11 cellular contexts compared by ENCODE assay signal in genomic region chr16:4391635-4392381, GRCh38. TPM values are rescaled to one million over a fixed set of nuclear protein-coding genes. Genes with fewer than 3 reads are reported as not detected.
DNase-seq lines count a peak whose midpoint lies in the region; ATAC-seq and TF ChIP-seq lines count a peak whose summit lies in the region.
"Had no signal": no experiment of that assay in that cellular context is flagged by ENCODE, and none has a peak within 500 bp of the region (broad histone marks: within the 10 kb centered on the region; RNA-seq: fewer than 3 reads in every experiment).

No MANE protein-coding gene starts in this region.

- H3K27ac Mint-ChIP-seq in activated naive CD8-positive, alpha-beta T cell treated with anti-CD3 and anti-CD28 coated beads, Interleukin-2, amount 50 U/mL, for 24 hours = peak overlapping the region; percentile 49
- H3K27ac Mint-ChIP-seq in memory B cell = no peak overlapping the region

- DNase-seq in Right ventricle myocardium inferior (ENCODE audit: missing footprints) = peak; percentile 56
- DNase-seq in heart right ventricle = no peak
- DNase-seq in activated naive CD8-positive, alpha-beta T cell treated with anti-CD3 and anti-CD28 coated beads, Interleukin-2, amount 50 U/mL, for 24 hours = no peak
- DNase-seq in memory B cell (ENCODE audit: low spot score in 2 of 2) = no peak
- DNase-seq in uterus = no peak
- DNase-seq in NCI-H1105 (lab: John Stamatoyannopoulos, UW) = no peak
- DNase-seq: AML-193, amygdala had no signal

- no peaks in the 10 kb centered on the region for H3K9me3 Mint-ChIP-seq in activated naive CD8-positive, alpha-beta T cell treated with anti-CD3 and anti-CD28 coated beads, Interleukin-2, amount 50 U/mL, for 24 hours
- H3K9me3 Mint-ChIP-seq in memory B cell = no peaks in the 10 kb centered on the region

- TF ChIP-seq CTCF in heart right ventricle (IDR thresholded peaks at IDR 0.05) (no peak), uterus (IDR thresholded peaks at IDR 0.05) (no peak)

- ATAC-seq in Right ventricle myocardium inferior = no peak
- no peak for ATAC-seq in heart right ventricle
- ATAC-seq in activated naive CD8-positive, alpha-beta T cell treated with anti-CD3 and anti-CD28 coated beads, Interleukin-2, amount 50 U/mL, for 24 hours = no peak
- ATAC-seq in memory B cell (ENCODE audit: low read depth) = peak; percentile 12
- ATAC-seq in HG03442 (IDR thresholded peaks at IDR 0.05; ENCODE audit: unreplicated experiment) = no peak
- ATAC-seq in GM21526 (IDR thresholded peaks at IDR 0.05; ENCODE audit: low FRiP score, unreplicated experiment) = no peak

- H3K27ac ChIP-seq in heart right ventricle (peak overlapping the region in 5 of 10 donors; percentile 43 to 68 (median 58)), uterus (peak overlapping the region; percentile 83 to 89)

- H3K4me3 Mint-ChIP-seq in activated naive CD8-positive, alpha-beta T cell treated with anti-CD3 and anti-CD28 coated beads, Interleukin-2, amount 50 U/mL, for 24 hours = no peak overlapping the region
- no peak overlapping the region for H3K4me3 Mint-ChIP-seq in memory B cell

- no peak overlapping the region for H3K4me3 ChIP-seq in heart right ventricle
- no peak overlapping the region for H3K4me3 ChIP-seq in uterus
- H3K4me3 ChIP-seq: esophagus muscularis mucosa had no signal

- peaks cover 4% of the 10 kb centered on the region for H3K36me3 Mint-ChIP-seq in activated naive CD8-positive, alpha-beta T cell treated with anti-CD3 and anti-CD28 coated beads, Interleukin-2, amount 50 U/mL, for 24 hours (ENCODE audit: low read depth)
- H3K36me3 Mint-ChIP-seq in memory B cell = peaks cover 26% of the 10 kb centered on the region

- H3K27me3 ChIP-seq in heart right ventricle (no peaks in the 10 kb centered on the region), uterus (no peaks in the 10 kb centered on the region)
- H3K27me3 ChIP-seq: esophagus muscularis mucosa had no signal

- TF ChIP-seq POLR2A in uterus (IDR thresholded peaks at IDR 0.05) = no peak

- H3K4me1 ChIP-seq in heart right ventricle (peaks cover 0 to 60% (median 36%) of the 10 kb centered on the region in 9 donors), uterus (peaks cover 6 to 27% of the 10 kb centered on the region in 2 donors)

- intact Hi-C loops in Right ventricle myocardium inferior (cut with DNase I) (no loop called here), heart right ventricle (cut with DNase I) (no loop called here), uterus (cut with DNase I; ENCODE audit: low total_unique reads) (no loop called here)

- WGBS in heart right ventricle, 2 donors = 88 to 89% methylated on average over 21 of the region's 21 CpGs

- peaks cover 0 to 95% (median 0%) of the 10 kb centered on the region in 9 donors for H3K36me3 ChIP-seq in heart right ventricle
- H3K36me3 ChIP-seq in uterus = no peaks in the 10 kb centered on the region

- peaks cover 2% of the 10 kb centered on the region for H3K4me1 Mint-ChIP-seq in activated naive CD8-positive, alpha-beta T cell treated with anti-CD3 and anti-CD28 coated beads, Interleukin-2, amount 50 U/mL, for 24 hours
- peaks cover 3% of the 10 kb centered on the region for H3K4me1 Mint-ChIP-seq in memory B cell

- H3K9me3 ChIP-seq in heart right ventricle (no peaks in the 10 kb centered on the region), uterus (no peaks in the 10 kb centered on the region)
- H3K9me3 ChIP-seq: esophagus muscularis mucosa had no signal

- H3K27me3 Mint-ChIP-seq in activated naive CD8-positive, alpha-beta T cell treated with anti-CD3 and anti-CD28 coated beads, Interleukin-2, amount 50 U/mL, for 24 hours = no peaks in the 10 kb centered on the region
- H3K27me3 Mint-ChIP-seq in memory B cell = no peaks in the 10 kb centered on the region

RNA-seq across cellular contexts. Expression of gene VASN, which starts 20.2 kb away (rescaled TPM):
- total RNA-seq in Right ventricle myocardium inferior (6.4 TPM), heart right ventricle (10 to 100 TPM in 1 of 10 donors, 1 to 10 TPM in 9; 3.1 to 14.7 (median 5.8) TPM), uterus (10 to 100 TPM in 3 of 4 donors, 1 to 10 TPM in 1; 3.6 to 49.0 (median 19.9) TPM)
- 10 to 100 TPM in 1 of 2 donors, 1 to 10 TPM in 1; 7.7 to 27.9 TPM for polyA plus RNA-seq in heart right ventricle

RNA-seq across cellular contexts. Expression of gene CORO7, which starts 24.6 kb away (rescaled TPM):
- total RNA-seq in Right ventricle myocardium inferior = 11.6 TPM
- 10 to 100 TPM in 5 of 10 donors, 1 to 10 TPM in 5; 6.5 to 21.8 (median 10.1) TPM for total RNA-seq in heart right ventricle
- 10 to 100 TPM; 11.9 to 17.0 TPM for polyA plus RNA-seq in heart right ventricle
- total RNA-seq in uterus = 10 to 100 TPM; 13.8 to 52.1 (median 30.0) TPM

RNA-seq across cellular contexts. Expression of gene DNAJA3, which starts 33.9 kb away (rescaled TPM):
- total RNA-seq in Right ventricle myocardium inferior (71.4 TPM), heart right ventricle (10 to 100 TPM; 51.4 to 76.7 (median 72.5) TPM), uterus (10 to 100 TPM; 13.8 to 44.9 (median 36.4) TPM)
- polyA plus RNA-seq in heart right ventricle = 10 to 100 TPM; 29.0 to 52.1 TPM

RNA-seq across cellular contexts. Expression of gene PAM16, which starts 40.7 kb away (rescaled TPM):
- total RNA-seq in Right ventricle myocardium inferior (73.4 TPM), heart right ventricle (10 to 100 TPM; 44.2 to 75.0 (median 55.6) TPM), uterus (100 to 1,000 TPM in 1 of 4 donors, 10 to 100 TPM in 2, 1 to 10 TPM in 1; 8.9 to 438 (median 35.3) TPM)
- 100 to 1,000 TPM; 136 to 288 TPM for polyA plus RNA-seq in heart right ventricle
